ENCODE assay signal across 9 cellular contexts in the genomic region with DNA sequence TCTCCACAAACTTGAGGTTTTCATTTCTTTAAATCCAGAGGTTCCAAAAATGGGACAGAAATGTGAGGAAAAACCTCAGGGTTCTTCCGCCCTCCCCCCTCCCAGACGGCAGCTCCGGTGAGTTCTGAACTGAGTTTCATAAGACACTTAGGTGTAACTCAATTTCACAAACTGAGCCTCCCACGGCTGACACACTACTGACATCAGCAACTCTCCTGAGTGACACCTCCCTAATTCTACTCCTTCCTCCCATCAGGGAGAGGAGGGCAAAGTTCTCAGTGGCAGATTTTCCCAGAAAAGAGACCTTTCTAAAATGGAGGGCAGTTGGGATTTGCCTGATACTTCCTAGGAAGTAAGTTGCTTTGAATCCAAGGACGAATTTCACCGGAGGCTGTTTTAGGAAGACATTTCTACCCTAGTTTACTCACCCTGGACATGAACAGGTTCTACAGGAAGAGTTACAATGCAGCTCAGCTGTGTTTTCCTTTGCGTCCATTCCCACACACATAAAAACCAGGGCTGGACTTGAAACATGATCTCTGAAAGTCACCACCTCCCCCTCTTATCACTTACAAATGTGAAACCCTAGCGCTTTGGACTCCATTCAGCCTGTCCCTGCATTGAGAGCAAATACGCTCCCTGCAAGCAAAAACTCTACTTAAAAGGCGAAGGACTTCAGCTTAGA.
A peak's percentile ranks its signal among the peaks of the same experiment; 100 is the strongest.
DNase-seq lines count a peak whose midpoint lies in the region; ATAC-seq, FAIRE-seq and TF ChIP-seq lines count a peak whose summit lies in the region.
"Had no signal": no experiment of that assay in that cellular context is flagged by ENCODE, and none has a peak within 500 bp of the region (broad histone marks: within the 10 kb centered on the region; RNA-seq: fewer than 3 reads in every experiment).

No MANE protein-coding gene starts in this region.

- no peak for ATAC-seq in HG02840 (IDR thresholded peaks at IDR 0.05; ENCODE audit: low FRiP score, unreplicated experiment)
- ATAC-seq in HG03565 (IDR thresholded peaks at IDR 0.05; ENCODE audit: unreplicated experiment): no peak

- H3K27ac Mint-ChIP-seq in nephron: peak overlapping the region; percentile 92 to 99 (median 93)

- TF ChIP-seq CTCF in epithelial cell of esophagus (IDR thresholded peaks at IDR 0.05; ENCODE audit: insufficient read depth, low read depth, low read length, missing control alignments) (no peak), nephron (IDR thresholded peaks at IDR 0.05; ENCODE audit: unreplicated experiment in 3 of 3) (no peak)

- peaks cover 35% of the 10 kb centered on the region for H3K4me1 Mint-ChIP-seq in nephron

- peak overlapping the region; percentile 83 for H3K4me3 Mint-ChIP-seq in nephron

- peak overlapping the region; percentile 80 for H3K4me3 ChIP-seq in epithelial cell of esophagus (ENCODE audit: low read length)
- H3K4me3 ChIP-seq: SK-N-MC had no signal

- H3K27me3 Mint-ChIP-seq in nephron (ENCODE audit: low read depth): no peaks in the 10 kb centered on the region

- peaks cover 37% of the 10 kb centered on the region for H3K36me3 Mint-ChIP-seq in nephron (ENCODE audit: low read depth)

- H3K9me3 Mint-ChIP-seq in nephron: no peaks in the 10 kb centered on the region

- no peak for FAIRE-seq in urothelium cell line (lab: Jason Lieb, UNC)

- DNase-seq in LoVo (ENCODE audit: low spot score) (peak; percentile 58), epithelial cell of esophagus (ENCODE audit: low read depth) (peak; percentile 98), urothelium cell line (ENCODE audit: low spot score) (peak; percentile 42), NCI-H2171 (lab: John Stamatoyannopoulos, UW) (no peak)
- DNase-seq in activated CD4-positive, alpha-beta T cell treated with anti-CD3 and anti-CD28 coated beads for 48 hours: peak; percentile 75
